In genomic region chr13:98310485-98311199, GRCh38 we compare ENCODE assay signal across 1 cellular context.
TF ChIP-seq lines count a peak whose summit lies in the region.

No MANE protein-coding gene starts in this region.

TF ChIP-seq in WTC11, 78 proteins besides CTCF, POLR2A, EP300 and RAD21 (continued from another document):
- no peak for TF ChIP-seq E2F5 (CRISPR knock-in tag; IDR thresholded peaks at IDR 0.05)
